In the genomic region with DNA sequence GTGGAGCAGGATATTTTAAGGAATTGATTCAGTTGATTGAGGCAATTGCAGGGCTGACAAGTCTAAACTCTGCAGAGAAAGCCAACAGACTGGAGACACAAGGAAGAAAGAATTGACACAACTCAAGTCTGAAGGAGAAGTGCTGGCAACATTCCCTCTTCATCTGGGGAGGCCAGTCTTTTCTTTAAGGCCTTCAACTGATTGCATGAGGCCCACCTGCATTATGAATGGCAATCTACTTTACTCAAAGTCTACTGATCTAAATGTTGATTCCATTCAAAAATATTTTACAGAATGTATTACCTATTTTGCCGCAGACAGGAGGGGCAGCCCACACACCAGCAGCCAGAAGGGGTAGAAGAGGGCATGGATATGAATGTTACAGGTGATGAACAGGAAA, we compare ENCODE assay signal across 2 cellular contexts.
TF ChIP-seq lines count a peak whose summit lies in the region.

No MANE protein-coding gene starts in this region.

TF ChIP-seq in K562, 482 proteins besides CTCF, POLR2A, EP300 and RAD21:
- TF ChIP-seq TCF7 (IDR thresholded peaks at IDR 0.05; ENCODE audit: borderline replicate concordance) (no peak), ZNF134 (CRISPR knock-in tag; conservative IDR thresholded peaks at IDR 0.05) (peak; percentile 92)
TF ChIP-seq in K562: peak in this region for 1.

TF ChIP-seq in H1, 55 proteins besides CTCF, POLR2A, EP300 and RAD21:
- TF ChIP-seq NANOG (IDR thresholded peaks at IDR 0.05; ENCODE audit: insufficient read depth, low read depth, low read length, poor library complexity, severe bottlenecking) (no peak), HDAC6 (IDR thresholded peaks at IDR 0.05; ENCODE audit: low read depth, low read length) (no peak), BRCA1 (IDR thresholded peaks at IDR 0.05; ENCODE audit: low read depth, low read length) (no peak), TAF7 (optimal IDR thresholded peaks at IDR 0.05; ENCODE audit: borderline replicate concordance, low read depth, low read length) (no peak), CBX5 (IDR thresholded peaks at IDR 0.05; ENCODE audit: low read depth, low read length) (no peak), CEBPB (IDR thresholded peaks at IDR 0.05; ENCODE audit: low read depth, low read length) (no peak), ZNF274 (IDR thresholded peaks at IDR 0.05; ENCODE audit: borderline replicate concordance, extremely low read depth, low read length) (no peak), EZH2 (IDR thresholded peaks at IDR 0.05; ENCODE audit: low read depth, low read length, severe bottlenecking) (no peak), CREB1 (IDR thresholded peaks at IDR 0.05) (no peak), GTF2F1 (IDR thresholded peaks at IDR 0.05; ENCODE audit: borderline replicate concordance, low read depth, low read length) (no peak), NRF1 (IDR thresholded peaks at IDR 0.05; ENCODE audit: low read depth, low read length) (no peak), RXRA (IDR thresholded peaks at IDR 0.05; ENCODE audit: insufficient read depth, low read depth, low read length) (no peak), SIN3A (conservative IDR thresholded peaks at IDR 0.05 in 1 of 2, IDR thresholded peaks at IDR 0.05 in 1 of 2; ENCODE audit: low read depth in 1 of 2, low read length in 2 of 2) (no peak), RFX5 (IDR thresholded peaks at IDR 0.05; ENCODE audit: borderline replicate concordance, low read depth, low read length) (no peak), TAF1 (IDR thresholded peaks at IDR 0.05; ENCODE audit: low read depth, low read length) (no peak), YY1 (IDR thresholded peaks at IDR 0.05; ENCODE audit: low read depth, low read length) (no peak), SP2 (IDR thresholded peaks at IDR 0.05; ENCODE audit: low read length) (no peak)
